8 cellular contexts compared by ENCODE assay signal in genomic region chr7:78019457-78020130, GRCh38.
A peak's percentile ranks its signal among the peaks of the same experiment; 100 is the strongest.
DNase-seq lines count a peak whose midpoint lies in the region; ATAC-seq lines count a peak whose summit lies in the region.

No MANE protein-coding gene starts in this region.

- peaks cover 12% of the 10 kb centered on the region for H3K4me1 Mint-ChIP-seq in activated CD4-positive, alpha-beta T cell treated with anti-CD3 and anti-CD28 coated beads for 36 hours

- ATAC-seq in GM19043 (IDR thresholded peaks at IDR 0.05; ENCODE audit: low read depth, unreplicated experiment) (peak; percentile 65), HG03196 (IDR thresholded peaks at IDR 0.05; ENCODE audit: unreplicated experiment) (peak; percentile 84)
- ATAC-seq in activated CD4-positive, alpha-beta T cell treated with anti-CD3 and anti-CD28 coated beads for 36 hours, result peak; percentile 85

- CTCF ChIA-PET in activated CD4-positive, alpha-beta T cell treated with anti-CD3 and anti-CD28 coated beads for 36 hours (lab: Charles Lee), result interaction anchor here (0.6 to 2.8 kb wide), 6 partner anchors 12 to 326 kb away, joined by 3 to 51 read pairs (median 6); no protein-coding TSS in a partner anchor

- POLR2A ChIA-PET in activated CD4-positive, alpha-beta T cell treated with anti-CD3 and anti-CD28 coated beads for 36 hours (lab: Charles Lee), result interaction anchor here (0.5 kb wide), 1 partner anchor 65 kb away, joined by 3 read pairs; no protein-coding TSS in a partner anchor

- H3K27me3 Mint-ChIP-seq in activated CD4-positive, alpha-beta T cell treated with anti-CD3 and anti-CD28 coated beads for 36 hours, result peaks cover 21% of the 10 kb centered on the region

- peak overlapping the region; percentile 79 for H3K27ac Mint-ChIP-seq in activated CD4-positive, alpha-beta T cell treated with anti-CD3 and anti-CD28 coated beads for 36 hours

- DNase-seq in Ammon's horn (ENCODE audit: low spot score) (peak; percentile 88), NCI-H226 (peak; percentile 92), left kidney (ENCODE audit: low read depth, low spot score) (peak; percentile 97)
- DNase-seq in activated CD4-positive, alpha-beta T cell treated with anti-CD3 and anti-CD28 coated beads for 36 hours, result peak; percentile 76
- DNase-seq in stimulated activated CD4-positive, alpha-beta T cell treated with anti-CD3 and anti-CD28 coated beads, Interleukin-2, amount 100 ng/mL, for 24 hours, result peak; percentile 70 to 76

- H3K9me3 Mint-ChIP-seq in activated CD4-positive, alpha-beta T cell treated with anti-CD3 and anti-CD28 coated beads for 36 hours (ENCODE audit: low read depth), result no peaks in the 10 kb centered on the region

- peaks cover 1% of the 10 kb centered on the region for H3K36me3 Mint-ChIP-seq in activated CD4-positive, alpha-beta T cell treated with anti-CD3 and anti-CD28 coated beads for 36 hours (ENCODE audit: low read depth)

- H3K4me3 Mint-ChIP-seq in activated CD4-positive, alpha-beta T cell treated with anti-CD3 and anti-CD28 coated beads for 36 hours, result peak overlapping the region; percentile 78

- peak overlapping the region; percentile 80 for H3K27ac ChIP-seq in cingulate gyrus (ENCODE audit: low read depth, low read length)

- intact Hi-C loops in activated CD4-positive, alpha-beta T cell treated with anti-CD3 and anti-CD28 coated beads for 36 hours (cut with DNase I, micrococcal nuclease), result loop anchor here (1.0 to 5.0 kb wide), 5 partner anchors 21 to 322 kb away; partner anchors contain the start of genes PHTF2 (in 1 of the 2), RSBN1L (in 1 of the 2) and TMEM60 (in 1 of the 2)

Comparison
In these comparisons a context has a peak if more than half of its experiments do, and no peak if none do; other contexts are left out.
1. Peak in every context shown above with its lines: DNase-seq, ATAC-seq and H3K27ac ChIP-seq.